In genomic region chr17:82050761-82051641, GRCh38 we compare ENCODE assay signal across 8 cellular contexts. TPM values are rescaled to one million over a fixed set of nuclear protein-coding genes. Genes with fewer than 3 reads are reported as not detected.
A peak's percentile ranks its signal among the peaks of the same experiment; 100 is the strongest.
DNase-seq lines count a peak whose midpoint lies in the region; ATAC-seq and TF ChIP-seq lines count a peak whose summit lies in the region.

No MANE protein-coding gene starts in this region.

- H3K9me3 Mint-ChIP-seq in central memory CD8-positive, alpha-beta T cell, result no peaks in the 10 kb centered on the region
- no peaks in the 10 kb centered on the region for H3K9me3 Mint-ChIP-seq in memory B cell

- peaks cover 5% of the 10 kb centered on the region for H3K36me3 Mint-ChIP-seq in central memory CD8-positive, alpha-beta T cell (ENCODE audit: insufficient read depth)
- peaks cover 10% of the 10 kb centered on the region for H3K36me3 Mint-ChIP-seq in memory B cell

- H3K4me3 ChIP-seq in HL-60 (replicated peaks; ENCODE audit: insufficient read depth, low read length), result peak overlapping the region; percentile 78
- peak overlapping the region; percentile 88 to 92 for H3K4me3 ChIP-seq in aorta (ENCODE audit: low read length in 2 of 2)

- no peaks in the 10 kb centered on the region for H3K9me3 ChIP-seq in aorta (ENCODE audit: control insufficient read depth, low read length)

- peak; percentile 4 for DNase-seq in COLO668 (lab: John Stamatoyannopoulos, UW; ENCODE audit: unreplicated experiment)
- DNase-seq in HL-60 (ENCODE audit: low read depth in 1 of 2, low spot score in 1 of 2), result no peak
- no peak for DNase-seq in central memory CD8-positive, alpha-beta T cell (ENCODE audit: low spot score in 2 of 2)
- DNase-seq in memory B cell (ENCODE audit: low spot score in 2 of 2), result no peak
- peak in 1 of 2 donors; percentile 54 for DNase-seq in aorta

- H3K27me3 Mint-ChIP-seq in central memory CD8-positive, alpha-beta T cell, result no peaks in the 10 kb centered on the region
- H3K27me3 Mint-ChIP-seq in memory B cell, result no peaks in the 10 kb centered on the region

- peak; percentile 8 for ATAC-seq in central memory CD8-positive, alpha-beta T cell (replicated peaks; ENCODE audit: extremely low read depth, poor library complexity, severe bottlenecking)
- peak; percentile 12 for ATAC-seq in memory B cell (ENCODE audit: low read depth)
- no peak for ATAC-seq in aorta (ENCODE audit: low FRiP score)
- no peak for ATAC-seq in HG03457 (IDR thresholded peaks at IDR 0.05; ENCODE audit: unreplicated experiment)
- ATAC-seq in GM18870 (IDR thresholded peaks at IDR 0.05; ENCODE audit: unreplicated experiment), result no peak
- no peak for ATAC-seq in HG03135 (IDR thresholded peaks at IDR 0.05; ENCODE audit: unreplicated experiment)

- no peak for TF ChIP-seq CTCF in HL-60 (IDR thresholded peaks at IDR 0.05; ENCODE audit: insufficient read depth, low read length)

- H3K27ac Mint-ChIP-seq in central memory CD8-positive, alpha-beta T cell (ENCODE audit: low read depth), result peak overlapping the region; percentile 51
- H3K27ac Mint-ChIP-seq in memory B cell, result peak overlapping the region; percentile 86

- intact Hi-C loops in aorta (cut with DNase I), result no loop called here

- no peaks in the 10 kb centered on the region for H3K4me1 ChIP-seq in aorta (ENCODE audit: control insufficient read depth in 1 of 2, insufficient read depth in 2 of 2, low read length in 2 of 2)

- peaks cover 5% of the 10 kb centered on the region for H3K4me1 Mint-ChIP-seq in central memory CD8-positive, alpha-beta T cell
- H3K4me1 Mint-ChIP-seq in memory B cell, result peaks cover 8% of the 10 kb centered on the region

- no peaks in the 10 kb centered on the region for H3K27me3 ChIP-seq in HL-60 (ENCODE audit: insufficient read depth, poor library complexity, severe bottlenecking)
- no peaks in the 10 kb centered on the region for H3K27me3 ChIP-seq in aorta (ENCODE audit: control insufficient read depth in 1 of 2, insufficient read depth in 2 of 2, low read length in 1 of 2)

- peak overlapping the region; percentile 5; the same call in 1 of the 2 replicates for H3K27ac ChIP-seq in HL-60 (replicated peaks)
- H3K27ac ChIP-seq in aorta (ENCODE audit: low read depth in 1 of 2, low read length in 2 of 2), result no peak overlapping the region

- WGBS in aorta, 2 donors, result 13 to 18% methylated on average over 59 to 79 of the region's 79 CpGs

- H3K4me3 Mint-ChIP-seq in central memory CD8-positive, alpha-beta T cell, result peak overlapping the region; percentile 86
- peak overlapping the region; percentile 92 for H3K4me3 Mint-ChIP-seq in memory B cell

- H3K36me3 ChIP-seq in aorta (ENCODE audit: control insufficient read depth in 1 of 2, insufficient read depth in 2 of 2, low read length in 1 of 2), result peaks cover 0 to 2% of the 10 kb centered on the region in 2 donors

RNA-seq across cellular contexts. Expression of gene RFNG, which starts 0.6 kb away (rescaled TPM):
- 10 to 100 TPM; 28.2 to 34.0 TPM for total RNA-seq in aorta
- polyA plus RNA-seq in aorta, result 10 to 100 TPM; 28.3 to 73.0 TPM

RNA-seq across cellular contexts. Expression of gene GPS1, which starts 0.7 kb away (rescaled TPM):
- total RNA-seq in aorta, result 10 to 100 TPM; 46.9 to 60.7 TPM
- 100 to 1,000 TPM in 1 of 2 donors, 10 to 100 TPM in 1; 47.6 to 171 TPM for polyA plus RNA-seq in aorta

RNA-seq across cellular contexts. Expression of gene DCXR, which starts 13.5 kb away (rescaled TPM):
- total RNA-seq in aorta, result 10 to 100 TPM; 34.9 to 62.2 TPM
- polyA plus RNA-seq in aorta, result 10 to 100 TPM; 80.1 to 81.0 TPM

RNA-seq across cellular contexts. Expression of gene DUS1L, which starts 14.6 kb away (rescaled TPM):
- 10 to 100 TPM; 47.0 to 61.1 TPM for total RNA-seq in aorta
- 100 to 1,000 TPM in 1 of 2 donors, 10 to 100 TPM in 1; 43.7 to 143 TPM for polyA plus RNA-seq in aorta

RNA-seq across cellular contexts. Expression of gene RAC3, which starts 19.5 kb away (rescaled TPM):
- under 1 TPM in 1 of 2 donors, not detected in 1; 0.57 TPM for total RNA-seq in aorta
- polyA plus RNA-seq in aorta, result 1 to 10 TPM in 1 of 2 donors, under 1 TPM in 1; 0.63 to 2.8 TPM

Comparison
In these comparisons a context has a peak if more than half of its experiments do, and no peak if none do; other contexts are left out.
1. ATAC-seq: peak in central memory CD8-positive, alpha-beta T cell (single experiment) and memory B cell (single experiment); none in aorta (single experiment), HG03457 (single experiment), GM18870 (single experiment) and HG03135 (single experiment).